12 cellular contexts compared by ENCODE assay signal in the genomic region with DNA sequence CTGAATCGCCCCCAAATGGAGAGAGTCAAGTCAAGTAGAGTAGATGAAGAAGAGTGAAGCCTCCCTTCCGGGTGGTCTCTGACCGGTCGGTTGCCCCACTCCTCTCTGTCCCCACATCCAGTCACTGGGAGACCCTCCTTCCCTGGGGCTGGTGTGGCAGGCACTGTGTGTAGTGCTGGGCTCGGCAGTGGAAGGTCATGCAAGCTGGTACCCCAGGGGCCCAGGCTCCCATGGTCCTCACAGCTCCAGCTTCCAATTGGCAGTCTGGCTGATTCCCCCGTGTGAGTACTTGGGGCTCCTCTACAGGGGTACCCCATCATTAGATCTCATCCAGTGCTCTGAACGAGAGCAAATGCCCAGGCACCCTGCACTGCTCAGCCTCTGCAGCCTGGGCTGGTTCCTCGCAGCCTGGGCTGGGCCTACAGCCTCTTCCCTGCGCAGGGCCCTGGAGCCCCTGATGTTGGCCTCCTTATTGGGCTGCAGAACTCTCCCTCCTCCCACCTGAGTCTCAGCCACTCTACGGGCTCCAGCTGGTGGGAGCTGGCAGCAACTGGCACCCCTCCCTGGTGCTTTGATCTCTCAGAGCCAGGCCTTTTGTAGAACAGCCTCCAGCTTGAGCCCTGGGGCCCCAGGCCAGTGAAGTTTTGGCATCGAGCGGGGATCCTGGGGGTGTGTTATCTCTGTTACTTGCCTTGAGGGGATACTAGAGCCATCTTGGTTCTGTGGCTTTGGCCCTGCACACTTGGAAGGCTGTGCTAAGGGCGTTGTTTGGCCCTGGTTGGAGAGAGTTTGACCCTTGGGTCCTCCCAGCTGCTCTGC.
"Had no signal": no experiment of that assay in that cellular context is flagged by ENCODE, and none has a peak within 500 bp of the region (broad histone marks: within the 10 kb centered on the region; RNA-seq: fewer than 3 reads in every experiment).

No MANE protein-coding gene starts in this region.

- H3K9me3 ChIP-seq: esophagus muscularis mucosa, psoas muscle, tibial artery, vagina had no signal

- H3K79me2 ChIP-seq: hepatocyte had no signal

- H3K4me1 ChIP-seq: esophagus muscularis mucosa, psoas muscle, tibial artery, vagina had no signal

- H3K36me3 ChIP-seq: esophagus muscularis mucosa, tibial artery, vagina had no signal

- H3K27me3 ChIP-seq: hepatocyte, vagina had no signal

- H3K4me3 ChIP-seq: coronary artery, esophagus muscularis mucosa, hepatocyte, psoas muscle, tibial artery, vagina had no signal

- H3K4me2 ChIP-seq: hepatocyte had no signal

- H3K27ac ChIP-seq: coronary artery, esophagus muscularis mucosa, hepatocyte, psoas muscle, tibial artery, vagina had no signal

- H2AFZ ChIP-seq: hepatocyte had no signal

- ATAC-seq: activated naive CD4-positive, alpha-beta T cell treated with anti-CD3 and anti-CD28 coated beads, Interleukin-2, amount 50 U/mL, for 72 hours; psoas muscle; sciatic nerve had no signal

- DNase-seq: activated T-cell treated with anti-CD3 and anti-CD28 coated beads for 4 hours; caudate nucleus; stimulated activated CD4-positive, alpha-beta T cell treated with anti-CD3 and anti-CD28 coated beads, Interleukin-1b, Interleukin-23, amount 100 ng/mL, for 48 hours; T1000 had no signal
